In the genomic region with DNA sequence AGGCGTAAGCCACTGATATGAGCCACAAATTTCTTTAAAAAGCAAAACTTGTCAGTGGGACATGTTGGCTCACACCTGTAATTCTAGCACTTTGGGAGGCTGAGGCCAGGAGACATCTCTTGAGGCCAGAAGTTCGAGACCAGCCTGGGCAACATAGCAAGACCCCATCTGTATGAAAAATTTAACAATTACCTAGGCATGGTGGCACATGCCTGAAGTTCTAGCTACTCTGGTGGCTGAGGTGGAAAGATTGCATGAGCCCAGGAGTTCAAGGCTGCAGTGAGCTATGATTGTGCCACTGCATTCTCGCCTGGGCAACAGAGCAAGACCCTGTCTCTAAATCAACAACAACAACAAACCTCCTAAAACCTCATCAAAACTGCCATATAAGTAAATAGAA, we compare ENCODE assay signal across 26 cellular contexts.
A peak's percentile ranks its signal among the peaks of the same experiment; 100 is the strongest.
DNase-seq lines count a peak whose midpoint lies in the region; ATAC-seq, FAIRE-seq and TF ChIP-seq lines count a peak whose summit lies in the region.
"Had no signal": no experiment of that assay in that cellular context is flagged by ENCODE, and none has a peak within 500 bp of the region (broad histone marks: within the 10 kb centered on the region; RNA-seq: fewer than 3 reads in every experiment).

No MANE protein-coding gene starts in this region.

- H3K9me3 Mint-ChIP-seq in WTC11: peaks cover 32% of the 10 kb centered on the region
- H3K9me3 Mint-ChIP-seq: CD8-positive, alpha-beta memory T cell had no signal

- POLR2A ChIA-PET in HEK293 (lab: Yijun Ruan, JAX) (no interaction called here), WTC11 (lab: Charles Lee) (no interaction called here), H1 (lab: Charles Lee; ENCODE audit: partially characterized antibody) (interaction anchor here (0.9 kb wide), 1 partner anchor 152 kb away, joined by 3 read pairs; no protein-coding TSS in a partner anchor), OCI-LY7 (lab: Charles Lee) (interaction anchor here (0.7 kb wide), 1 partner anchor 35 kb away, joined by 3 read pairs; no protein-coding TSS in a partner anchor)

- no peak overlapping the region for H3K23ac ChIP-seq in H1 (ENCODE audit: insufficient read length)

- H3K9ac ChIP-seq in H1 (replicated peaks in 1 of 4; ENCODE audit: extremely low read depth in 1 of 4, low read depth in 3 of 4, low read length in 3 of 4): no peak overlapping the region
- H3K9ac ChIP-seq: BLaER1 had no signal

- H2BK5ac ChIP-seq in H1 (ENCODE audit: low read depth, low read length): no peak overlapping the region

- intact Hi-C loops in OCI-LY7 (cut with micrococcal nuclease; ENCODE audit: unreplicated experiment): no loop called here

- H3K27me3 ChIP-seq in H1 (replicated peaks in 1 of 4; ENCODE audit: control insufficient read depth in 3 of 4, extremely low read depth in 1 of 4, insufficient read depth in 3 of 4, low read length in 3 of 4): no peaks in the 10 kb centered on the region
- H3K27me3 ChIP-seq: BE2C, BLaER1 had no signal

- 90% methylated on average over 3 of the region's 3 CpGs; no CpG with 5 or more reads in 1 of the 2 experiments for WGBS in H1 (ENCODE audit: extremely low coverage in 1 of 2, insufficient coverage in 1 of 2, insufficient read length in 1 of 2, insufficient replicate concordance in 2 of 2, low coverage in 1 of 2, low lambda C conversion rate in 2 of 2, missing lambda C conversion rate in 1 of 2), 2 experiments

- H4K5ac ChIP-seq in H1 (ENCODE audit: insufficient read length, low read depth, low read length): no peak overlapping the region

- H3K36me3 Mint-ChIP-seq in WTC11: peaks cover 6% of the 10 kb centered on the region
- H3K36me3 Mint-ChIP-seq: CD14-positive monocyte; CD4-positive, alpha-beta memory T cell; CD4-positive, CD25-positive, alpha-beta regulatory T cell had no signal

- no peak overlapping the region for H3K4me3 ChIP-seq in HEK293 (ENCODE audit: low read depth, low read length)
- H3K4me3 ChIP-seq in H1 (ENCODE audit: extremely low read depth in 1 of 4, insufficient read depth in 2 of 4, low read depth in 3 of 4, low read length in 4 of 4): no peak overlapping the region
- H3K4me3 ChIP-seq in OCI-LY7 (ENCODE audit: low read depth, low read length, poor library complexity, severe bottlenecking): no peak overlapping the region
- H3K4me3 ChIP-seq: BLaER1, GM12878 had no signal

- H3K4ac ChIP-seq in H1 (replicated peaks; ENCODE audit: insufficient read length, low read depth, low read length): no peak overlapping the region

- H3K4me1 Mint-ChIP-seq in WTC11: no peaks in the 10 kb centered on the region
- H3K4me1 Mint-ChIP-seq: CD4-positive, alpha-beta memory T cell; CD4-positive, CD25-positive, alpha-beta regulatory T cell; CD8-positive, alpha-beta memory T cell had no signal

- no peak for TF ChIP-seq RAD21 in H1 (IDR thresholded peaks at IDR 0.05 in 1 of 2, conservative IDR thresholded peaks at IDR 0.05 in 1 of 2; ENCODE audit: low read depth in 2 of 2, low read length in 2 of 2)

- H4K8ac ChIP-seq in H1 (ENCODE audit: extremely low read depth, insufficient read depth, low read length): no peak overlapping the region

- no peaks in the 10 kb centered on the region for H3K79me1 ChIP-seq in H1 (ENCODE audit: low read depth, low read length)

- no peaks in the 10 kb centered on the region for H4K20me1 ChIP-seq in H1 (replicated peaks in 1 of 2; ENCODE audit: control insufficient read depth in 1 of 2, insufficient read depth in 2 of 2, low read length in 2 of 2)
- no peaks in the 10 kb centered on the region for H4K20me1 ChIP-seq in OCI-LY7 (ENCODE audit: insufficient read depth, low read length)
- H4K20me1 ChIP-seq: BLaER1 had no signal

- no peaks in the 10 kb centered on the region for H3K23me2 ChIP-seq in H1 (ENCODE audit: low read depth, low read length)

- no peak overlapping the region for H3K4me3 Mint-ChIP-seq in WTC11
- H3K4me3 Mint-ChIP-seq: CD14-positive monocyte; CD4-positive, alpha-beta memory T cell; CD4-positive, CD25-positive, alpha-beta regulatory T cell; CD8-positive, alpha-beta memory T cell had no signal

- TF ChIP-seq EP300 in H1 (IDR thresholded peaks at IDR 0.05; ENCODE audit: borderline replicate concordance in 1 of 2, low read depth in 2 of 2, low read length in 2 of 2): no peak

- H2BK20ac ChIP-seq in H1 (ENCODE audit: low read length): no peak overlapping the region

- H3K27ac ChIP-seq in HEK293 (ENCODE audit: extremely low read depth, low read depth, low read length) (no peak overlapping the region), H1 (ENCODE audit: low read depth, low read length) (no peak overlapping the region), OCI-LY7 (ENCODE audit: low read depth, low read length, poor library complexity, severe bottlenecking) (no peak overlapping the region)
- H3K27ac ChIP-seq: BLaER1 had no signal

- TF ChIP-seq CTCF in HEK293 (tag by site-specific recombination; IDR thresholded peaks at IDR 0.05) (no peak), WTC11 (IDR thresholded peaks at IDR 0.05) (no peak), H1 (IDR thresholded peaks at IDR 0.05; ENCODE audit: control extremely low read depth in 1 of 3, insufficient read depth in 1 of 3, low read depth in 1 of 3, low read length in 3 of 3) (no peak), OCI-LY7 (conservative IDR thresholded peaks at IDR 0.05; ENCODE audit: low read length) (no peak)

- H3K9me3 ChIP-seq in HEK293 (ENCODE audit: control insufficient read depth, insufficient read depth, low read depth, low read length): no peaks in the 10 kb centered on the region
- no peaks in the 10 kb centered on the region for H3K9me3 ChIP-seq in H1 (ENCODE audit: insufficient read depth in 2 of 2, low read depth in 1 of 2, low read length in 1 of 2)
- no peaks in the 10 kb centered on the region for H3K9me3 ChIP-seq in OCI-LY7 (ENCODE audit: low read length)
- H3K9me3 ChIP-seq: BE2C had no signal

- H3K27me3 Mint-ChIP-seq in WTC11 (ENCODE audit: low read depth): no peaks in the 10 kb centered on the region

- H2BK120ac ChIP-seq in H1 (replicated peaks; ENCODE audit: low read depth, low read length): no peak overlapping the region

- TF ChIP-seq POLR2A in H1 (IDR thresholded peaks at IDR 0.05; ENCODE audit: control extremely low read depth in 1 of 2, low read depth in 2 of 2, low read length in 2 of 2): no peak

- H2AK5ac ChIP-seq in H1 (ENCODE audit: low read depth, low read length): no peak overlapping the region

- no peak for ATAC-seq in WTC11
- ATAC-seq: GM12878 had no signal

- H2AFZ ChIP-seq in H1 (ENCODE audit: low read length) (no peak overlapping the region), OCI-LY7 (ENCODE audit: low read length) (no peak overlapping the region)

- H4K91ac ChIP-seq in H1 (replicated peaks; ENCODE audit: insufficient read length, low read length): no peak overlapping the region

- no peak overlapping the region for H3K56ac ChIP-seq in H1 (replicated peaks; ENCODE audit: insufficient read length, low read depth, low read length)

- no peak for DNase-seq in WTC11 (ENCODE audit: low spot score)
- no peak for DNase-seq in H1 (ENCODE audit: low read depth in 1 of 2, low spot score in 2 of 2)
- DNase-seq in OCI-LY7 (ENCODE audit: low spot score): no peak
- no peak for DNase-seq in cerebellar cortex (ENCODE audit: low spot score)
- DNase-seq: 8988T; ACHN; BE2C; C1 segment of cervical spinal cord; CD4-positive, alpha-beta memory T cell; CD4-positive, CD25-positive, alpha-beta regulatory T cell; CD8-positive, alpha-beta memory T cell; COR-L47; DMS 273 treated with DMSO at 0.1 percent for 48 hours; DMS153; DMS53; DMS79; DND-41; EL; GDM1 had no signal

- no peaks in the 10 kb centered on the region for H3K9me2 ChIP-seq in OCI-LY7 (ENCODE audit: insufficient read depth, low read length)

- BruUV-seq in OCI-LY7 (replicated peaks; lab: Mats Ljungman, UMichigan): no TSS peak

- no peak overlapping the region for H2BK12ac ChIP-seq in H1 (ENCODE audit: low read depth, low read length)

- no peaks in the 10 kb centered on the region for H3K4me1 ChIP-seq in HEK293 (ENCODE audit: control insufficient read depth, insufficient read depth, low read length)
- no peaks in the 10 kb centered on the region for H3K4me1 ChIP-seq in H1 (replicated peaks in 1 of 4; ENCODE audit: control insufficient read depth in 3 of 4, insufficient read depth in 4 of 4, low read length in 3 of 4)
- no peaks in the 10 kb centered on the region for H3K4me1 ChIP-seq in OCI-LY7 (ENCODE audit: insufficient read depth, low read length, poor library complexity, severe bottlenecking)
- H3K4me1 ChIP-seq: BE2C, BLaER1 had no signal

- H3K14ac ChIP-seq in H1 (ENCODE audit: insufficient read length): no peak overlapping the region

- H3K79me2 ChIP-seq in H1 (ENCODE audit: control insufficient read depth in 1 of 2, insufficient read depth in 2 of 2, low read length in 2 of 2) (no peaks in the 10 kb centered on the region), OCI-LY7 (ENCODE audit: insufficient read depth, low read depth, low read length) (no peaks in the 10 kb centered on the region)

- no peaks in the 10 kb centered on the region for H3K36me3 ChIP-seq in HEK293 (ENCODE audit: control insufficient read depth in 2 of 2, insufficient read depth in 1 of 2, low read length in 2 of 2)
- H3K36me3 ChIP-seq in H1 (ENCODE audit: control insufficient read depth in 2 of 4, insufficient read depth in 4 of 4, low read length in 3 of 4): no peaks in the 10 kb centered on the region
- no peaks in the 10 kb centered on the region for H3K36me3 ChIP-seq in OCI-LY7 (ENCODE audit: insufficient read depth, low read length)
- H3K36me3 ChIP-seq: BE2C, BLaER1 had no signal

- no peak overlapping the region for H2BK15ac ChIP-seq in H1 (ENCODE audit: low read length)

- no peak overlapping the region for H3K27ac Mint-ChIP-seq in WTC11
- H3K27ac Mint-ChIP-seq: CD14-positive monocyte; CD4-positive, alpha-beta memory T cell; CD4-positive, CD25-positive, alpha-beta regulatory T cell; CD8-positive, alpha-beta memory T cell had no signal

- no peak overlapping the region for H3K4me2 ChIP-seq in H1 (ENCODE audit: insufficient read depth in 1 of 2, low read depth in 2 of 2, low read length in 2 of 2)
- no peak overlapping the region for H3K4me2 ChIP-seq in OCI-LY7 (ENCODE audit: low read length)
- H3K4me2 ChIP-seq: BLaER1 had no signal

- FAIRE-seq in H1 (lab: Jason Lieb, UNC): no peak
- FAIRE-seq: A204.1, GM12878, GM12892, GM18507 had no signal

- no peak overlapping the region for H3K18ac ChIP-seq in H1 (ENCODE audit: extremely low read depth, low read length)

- CTCF ChIA-PET in HEK293 (lab: Yijun Ruan, JAX) (no interaction called here), WTC11 (lab: Charles Lee) (interaction anchor here (1.4 to 2.7 kb wide), 2 partner anchors 13 to 301 kb away, joined by 6 to 8 read pairs; no protein-coding TSS in a partner anchor), H1 (lab: Charles Lee; ENCODE audit: partially characterized antibody) (interaction anchor here (1.1 to 2.2 kb wide), 2 partner anchors 12 to 14 kb away, joined by 4 to 6 read pairs; no protein-coding TSS in a partner anchor), OCI-LY7 (lab: Charles Lee; ENCODE audit: unreplicated experiment) (no interaction called here)

TF ChIP-seq in HEK293, 187 proteins besides CTCF, POLR2A, EP300 and RAD21 (continues in another document):
- TF ChIP-seq ZNF121 (tag by site-specific recombination; IDR thresholded peaks at IDR 0.05): peak; percentile 67; the same call in 1 of the 2 replicates

TF ChIP-seq in WTC11, 78 proteins besides CTCF, POLR2A, EP300 and RAD21 (continues in another document):
- peak; percentile 96 for TF ChIP-seq ZNF121 (CRISPR knock-in tag; IDR thresholded peaks at IDR 0.05)

TF ChIP-seq in H1, 55 proteins besides CTCF, POLR2A, EP300 and RAD21 (continues in another document):
- TF ChIP-seq SP2 (IDR thresholded peaks at IDR 0.05; ENCODE audit: low read length): no peak

Comparison
In these comparisons a context has a peak if more than half of its experiments do, and no peak if none do; other contexts are left out.
1. CTCF ChIA-PET loops: an anchor here in WTC11 (1.4 to 2.7 kb wide) and H1 (1.1 to 2.2 kb wide); none called in HEK293 and OCI-LY7.
2. POLR2A ChIA-PET loops: an anchor here in H1 (0.9 kb wide) and OCI-LY7 (0.7 kb wide); none called in HEK293 and WTC11.